In the genomic region with DNA sequence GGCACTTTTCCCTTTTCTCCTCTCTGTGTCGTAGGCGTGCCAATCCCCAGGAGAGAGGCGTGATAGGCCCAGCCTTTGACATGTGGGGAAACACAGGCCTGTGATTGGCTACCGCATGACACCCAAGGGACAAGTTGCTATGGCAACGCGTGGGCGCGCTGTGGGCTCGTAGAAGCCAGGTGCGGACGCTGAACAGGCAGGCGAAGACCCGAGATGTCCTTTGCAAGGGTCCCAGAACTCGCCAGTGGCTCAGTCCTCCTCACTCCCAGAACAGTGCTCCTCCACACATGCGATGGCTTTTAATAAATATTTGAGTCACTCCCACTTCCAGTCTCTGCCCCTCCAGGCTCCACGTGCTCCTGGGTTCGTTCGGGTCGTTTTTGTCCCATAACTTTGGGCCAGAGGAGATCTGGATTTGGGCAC, we compare ENCODE assay signal across 8 cellular contexts. TPM values are rescaled to one million over a fixed set of nuclear protein-coding genes. Genes with fewer than 3 reads are reported as not detected.
DNase-seq lines count a peak whose midpoint lies in the region; ATAC-seq and TF ChIP-seq lines count a peak whose summit lies in the region.

No MANE protein-coding gene starts in this region.

- H3K27ac ChIP-seq in liver (ENCODE audit: low read depth in 1 of 2, low read length in 2 of 2): no peak overlapping the region

- H3K9ac ChIP-seq in liver (ENCODE audit: low read depth in 1 of 2, low read length in 2 of 2): no peak overlapping the region

- peak overlapping the region; percentile 47 for H3K4me3 ChIP-seq in AG04449 (ENCODE audit: low read depth, low read length)
- H3K4me3 ChIP-seq in liver (ENCODE audit: low read depth in 1 of 3, low read length in 3 of 3): no peak overlapping the region

- H3K27me3 ChIP-seq in liver (ENCODE audit: control insufficient read depth in 4 of 4, insufficient read depth in 4 of 4, low read length in 3 of 4): no peaks in the 10 kb centered on the region

- no peaks in the 10 kb centered on the region for H3K9me3 ChIP-seq in liver (ENCODE audit: control insufficient read depth in 4 of 4, low read length in 3 of 4)

- no peaks in the 10 kb centered on the region for H3K36me3 ChIP-seq in liver (ENCODE audit: control insufficient read depth in 4 of 4, insufficient read depth in 3 of 4, low read depth in 1 of 4, low read length in 3 of 4)

- no peak for TF ChIP-seq RAD21 in liver (IDR thresholded peaks at IDR 0.05)

- TF ChIP-seq CTCF in AG04449 (IDR thresholded peaks at IDR 0.05; ENCODE audit: insufficient read depth, low read length, missing control alignments): no peak
- no peak for TF ChIP-seq CTCF in liver (IDR thresholded peaks at IDR 0.05; ENCODE audit: low read depth, low read length, missing input control)

- peak; percentile 50 for DNase-seq in AG04449 (ENCODE audit: low read depth, low spot score)
- peak; percentile 96 for DNase-seq in NCI-H524 treated with DMSO at 0.1 percent for 48 hours (lab: John Stamatoyannopoulos, UW)
- peak; percentile 88 to 92 for DNase-seq in activated CD4-positive, alpha-beta T cell treated with anti-CD3 and anti-CD28 coated beads, Interleukin-2, amount 50 U/mL, for 48 hours
- DNase-seq in dermis microvascular lymphatic vessel endothelial cell (ENCODE audit: low read depth in 2 of 2): peak; percentile 92 to 93
- peak; percentile 92 for DNase-seq in stimulated activated CD4-positive, alpha-beta T cell treated with anti-CD3 and anti-CD28 coated beads, Interleukin-4, amount 100 ng/mL, for 1 hour

- ATAC-seq in GM19043 (IDR thresholded peaks at IDR 0.05; ENCODE audit: low read depth, unreplicated experiment): peak; percentile 87
- peak; percentile 76 for ATAC-seq in HG03378 (IDR thresholded peaks at IDR 0.05; ENCODE audit: unreplicated experiment)

- 42% methylated on average over 19 of the region's 19 CpGs for WGBS in liver

- POLR2A ChIA-PET in AG04449 (lab: Yijun Ruan, JAX): no interaction called here

- H3K4me1 ChIP-seq in liver (ENCODE audit: control insufficient read depth in 4 of 4, insufficient read depth in 4 of 4, low read length in 3 of 4): peaks cover 3 to 13% (median 12%) of the 10 kb centered on the region in 4 donors

- CTCF ChIA-PET in AG04449 (lab: Yijun Ruan, JAX): interaction anchor here (7.5 to 8.0 kb wide), 3 partner anchors 17 to 54 kb away, joined by 133 to 338 read pairs (median 135); a partner anchor contains a TSS

TF ChIP-seq in liver, 16 proteins besides CTCF, POLR2A, EP300 and RAD21:
- TF ChIP-seq FOXA1 (IDR thresholded peaks at IDR 0.05): no peak
- peak; percentile 12 for TF ChIP-seq SP1 (IDR thresholded peaks at IDR 0.05)

RNA-seq across cellular contexts. Expression of a gene that starts 4.2 kb away (rescaled TPM):
- total RNA-seq in dermis microvascular lymphatic vessel endothelial cell (not detected in 2 replicates), liver (1 to 10 TPM in 1 of 2 donors, under 1 TPM in 1; 0.25 to 2.1 TPM)
- 1 to 10 TPM in 1 of 2 donors, under 1 TPM in 1; 0.33 to 1.9 TPM for polyA plus RNA-seq in liver

RNA-seq across cellular contexts. Expression of a gene that starts 18.4 kb away (rescaled TPM):
- total RNA-seq in dermis microvascular lymphatic vessel endothelial cell (not detected in 2 replicates), liver (under 1 TPM; 0.70 to 0.92 TPM)
- polyA plus RNA-seq in liver: under 1 TPM; 0.50 to 0.57 TPM

RNA-seq across cellular contexts. Expression of a gene that starts 20.0 kb away (rescaled TPM):
- total RNA-seq in dermis microvascular lymphatic vessel endothelial cell: 12.7 and 17.1 TPM in 2 replicates
- 10 to 100 TPM in 1 of 2 donors, 1 to 10 TPM in 1; 6.8 to 14.7 TPM for total RNA-seq in liver
- polyA plus RNA-seq in liver: 1 to 10 TPM; 8.1 to 8.7 TPM

RNA-seq across cellular contexts. Expression of a gene that starts 27.1 kb away (rescaled TPM):
- not detected in 2 replicates for total RNA-seq in dermis microvascular lymphatic vessel endothelial cell
- not detected for total RNA-seq in liver
- polyA plus RNA-seq in liver: not detected

RNA-seq across cellular contexts. Expression of a gene that starts 59.7 kb away (rescaled TPM):
- total RNA-seq in dermis microvascular lymphatic vessel endothelial cell: 52.0 and 80.7 TPM in 2 replicates
- total RNA-seq in liver: 10 to 100 TPM; 27.4 to 43.2 TPM
- 10 to 100 TPM; 39.2 to 50.7 TPM for polyA plus RNA-seq in liver
